Comparison of ENCODE assay signal across 17 cellular contexts in the genomic region with DNA sequence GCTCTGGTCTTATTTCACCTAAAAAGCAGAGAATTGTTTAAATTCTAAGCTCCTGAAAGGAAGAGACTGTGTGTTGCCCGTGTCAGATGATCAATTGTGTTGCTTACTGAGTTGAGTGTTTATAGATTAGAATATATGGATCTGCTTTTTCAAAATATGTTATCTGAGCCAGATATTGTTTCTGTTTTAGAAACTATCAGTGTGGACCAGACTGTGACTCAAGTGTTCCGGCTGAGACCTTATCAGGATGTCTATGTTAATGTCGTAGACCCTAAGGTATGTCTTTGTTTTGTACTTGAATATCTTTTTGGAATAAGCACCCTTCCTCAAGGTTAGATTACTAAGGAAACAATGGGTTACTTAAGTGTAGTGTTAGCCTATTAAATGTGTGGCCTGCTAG. TPM values are rescaled to one million over a fixed set of nuclear protein-coding genes. Genes with fewer than 3 reads are reported as not detected.
DNase-seq lines count a peak whose midpoint lies in the region; ATAC-seq and TF ChIP-seq lines count a peak whose summit lies in the region.
"Had no signal": no experiment of that assay in that cellular context is flagged by ENCODE, and none has a peak within 500 bp of the region (broad histone marks: within the 10 kb centered on the region; RNA-seq: fewer than 3 reads in every experiment).

No MANE protein-coding gene starts in this region.

- WGBS in mammary epithelial cell (ENCODE audit: low coverage, missing lambda C conversion rate) = 98% methylated on average over 3 of the region's 3 CpGs

- dilution Hi-C loops in mammary epithelial cell (cut with HindIII; ENCODE audit: low sequenced_read_pairs) = no loop called here

- peaks cover 37% of the 10 kb centered on the region for H3K36me3 Mint-ChIP-seq in activated naive CD8-positive, alpha-beta T cell treated with anti-CD3 and anti-CD28 coated beads, Interleukin-2, amount 50 U/mL, for 24 hours (ENCODE audit: low read depth)
- peaks cover 35% of the 10 kb centered on the region for H3K36me3 Mint-ChIP-seq in activated naive CD8-positive, alpha-beta T cell treated with anti-CD3 and anti-CD28 coated beads for 36 hours
- H3K36me3 Mint-ChIP-seq in central memory CD8-positive, alpha-beta T cell (ENCODE audit: insufficient read depth) = peaks cover 69% of the 10 kb centered on the region

- CTCF ChIA-PET in mammary epithelial cell (lab: Charles Lee; ENCODE audit: low non-redundant PET) = no interaction called here

- in situ Hi-C loops in mammary epithelial cell (cut with MboI; ENCODE audit: low sequenced_read_pairs in 2 of 2) = no loop called here

- H3K4me2 ChIP-seq in osteoblast (ENCODE audit: insufficient read depth, low read length) = no peak overlapping the region
- H3K4me2 ChIP-seq in mammary epithelial cell (ENCODE audit: insufficient read depth, low read depth, low read length) = no peak overlapping the region

- H3K4me3 Mint-ChIP-seq in activated naive CD8-positive, alpha-beta T cell treated with anti-CD3 and anti-CD28 coated beads, Interleukin-2, amount 50 U/mL, for 24 hours = no peak overlapping the region
- no peak overlapping the region for H3K4me3 Mint-ChIP-seq in activated naive CD8-positive, alpha-beta T cell treated with anti-CD3 and anti-CD28 coated beads for 36 hours
- H3K4me3 Mint-ChIP-seq in central memory CD8-positive, alpha-beta T cell = no peak overlapping the region
- H3K4me3 Mint-ChIP-seq: B cell; CD4-positive, alpha-beta memory T cell had no signal

- no peaks in the 10 kb centered on the region for H3K9me3 ChIP-seq in osteoblast (ENCODE audit: low read depth, low read length)
- no peaks in the 10 kb centered on the region for H3K9me3 ChIP-seq in mammary epithelial cell (replicated peaks; ENCODE audit: insufficient read depth, low read length)
- H3K9me3 ChIP-seq: HAP-1 had no signal

- H3K36me3 ChIP-seq in osteoblast (ENCODE audit: insufficient read depth, low read length) (peaks cover 29% of the 10 kb centered on the region), mammary epithelial cell (ENCODE audit: insufficient read depth, low read length) (peaks cover 15% of the 10 kb centered on the region)

- H3K27me3 Mint-ChIP-seq in activated naive CD8-positive, alpha-beta T cell treated with anti-CD3 and anti-CD28 coated beads, Interleukin-2, amount 50 U/mL, for 24 hours = no peaks in the 10 kb centered on the region
- no peaks in the 10 kb centered on the region for H3K27me3 Mint-ChIP-seq in activated naive CD8-positive, alpha-beta T cell treated with anti-CD3 and anti-CD28 coated beads for 36 hours
- no peaks in the 10 kb centered on the region for H3K27me3 Mint-ChIP-seq in central memory CD8-positive, alpha-beta T cell
- H3K27me3 Mint-ChIP-seq: B cell; CD4-positive, alpha-beta memory T cell had no signal

- TF ChIP-seq CTCF in fibroblast of pulmonary artery (IDR thresholded peaks at IDR 0.05; ENCODE audit: low read length, missing control alignments) = no peak
- no peak for TF ChIP-seq CTCF in osteoblast (IDR thresholded peaks at IDR 0.05; ENCODE audit: extremely low read depth, low read depth, low read length)
- TF ChIP-seq CTCF in mammary epithelial cell (conservative IDR thresholded peaks at IDR 0.05 in 1 of 2, IDR thresholded peaks at IDR 0.05 in 1 of 2; ENCODE audit: extremely low read depth in 1 of 2, insufficient read depth in 1 of 2, low read depth in 1 of 2, low read length in 2 of 2) = no peak

- ATAC-seq in activated naive CD8-positive, alpha-beta T cell treated with anti-CD3 and anti-CD28 coated beads, Interleukin-2, amount 50 U/mL, for 24 hours = no peak
- no peak for ATAC-seq in central memory CD8-positive, alpha-beta T cell (replicated peaks; ENCODE audit: extremely low read depth, poor library complexity, severe bottlenecking)
- ATAC-seq in GM18519 (IDR thresholded peaks at IDR 0.05; ENCODE audit: low FRiP score, unreplicated experiment) = no peak
- ATAC-seq: GM12878, HepG2 had no signal

- no peak overlapping the region for H3K27ac ChIP-seq in osteoblast (ENCODE audit: low read depth, low read length)
- H3K27ac ChIP-seq in mammary epithelial cell (ENCODE audit: insufficient read depth, low read depth, low read length) = no peak overlapping the region

- intact Hi-C loops in mammary epithelial cell (cut with micrococcal nuclease) = no loop called here

- no peaks in the 10 kb centered on the region for H3K79me2 ChIP-seq in osteoblast (ENCODE audit: insufficient read depth, low read length)
- H3K79me2 ChIP-seq in mammary epithelial cell (ENCODE audit: insufficient read depth, low read length) = no peaks in the 10 kb centered on the region

- H3K9me3 Mint-ChIP-seq in activated naive CD8-positive, alpha-beta T cell treated with anti-CD3 and anti-CD28 coated beads, Interleukin-2, amount 50 U/mL, for 24 hours = no peaks in the 10 kb centered on the region
- no peaks in the 10 kb centered on the region for H3K9me3 Mint-ChIP-seq in activated naive CD8-positive, alpha-beta T cell treated with anti-CD3 and anti-CD28 coated beads for 36 hours
- H3K9me3 Mint-ChIP-seq in central memory CD8-positive, alpha-beta T cell = no peaks in the 10 kb centered on the region
- H3K9me3 Mint-ChIP-seq: CD4-positive, alpha-beta memory T cell had no signal

- DNase-seq in activated naive CD8-positive, alpha-beta T cell treated with anti-CD3 and anti-CD28 coated beads, Interleukin-2, amount 50 U/mL, for 24 hours = no peak
- no peak for DNase-seq in activated naive CD8-positive, alpha-beta T cell treated with anti-CD3 and anti-CD28 coated beads for 36 hours
- no peak for DNase-seq in central memory CD8-positive, alpha-beta T cell (ENCODE audit: low spot score in 2 of 2)
- peak; percentile 20 for DNase-seq in fibroblast of pulmonary artery (ENCODE audit: low read depth)
- DNase-seq in osteoblast (ENCODE audit: insufficient read length, low spot score, missing footprints) = peak; percentile 18
- DNase-seq in NCI-H1694 treated with DMSO at 0.1 percent for 48 hours (lab: John Stamatoyannopoulos, UW) = no peak
- DNase-seq in mammary epithelial cell = no peak
- DNase-seq: 8988T; ACHN; C1 segment of cervical spinal cord; CD4-positive, alpha-beta memory T cell; DMS79 had no signal

- no TSS peak for BruUV-seq in mammary epithelial cell (replicated peaks; lab: Mats Ljungman, UMichigan)

- no peaks in the 10 kb centered on the region for H4K20me1 ChIP-seq in osteoblast (ENCODE audit: insufficient read depth, low read length)
- H4K20me1 ChIP-seq in mammary epithelial cell (ENCODE audit: insufficient read depth, low read length) = no peaks in the 10 kb centered on the region

- H2AFZ ChIP-seq in osteoblast (ENCODE audit: low read length) (no peak overlapping the region), mammary epithelial cell (ENCODE audit: low read depth, low read length) (no peak overlapping the region)

- no peak overlapping the region for H3K9ac ChIP-seq in mammary epithelial cell (ENCODE audit: insufficient read depth, low read length)

- H3K4me1 ChIP-seq in osteoblast (ENCODE audit: insufficient read depth, low read length) (no peaks in the 10 kb centered on the region), mammary epithelial cell (ENCODE audit: insufficient read depth, low read length) (no peaks in the 10 kb centered on the region)
- H3K4me1 ChIP-seq: HAP-1 had no signal

- H3K27me3 ChIP-seq in osteoblast (ENCODE audit: insufficient read depth, low read length) (no peaks in the 10 kb centered on the region), mammary epithelial cell (ENCODE audit: insufficient read depth, low read length) (no peaks in the 10 kb centered on the region)

- H3K27ac Mint-ChIP-seq in activated naive CD8-positive, alpha-beta T cell treated with anti-CD3 and anti-CD28 coated beads, Interleukin-2, amount 50 U/mL, for 24 hours = peak overlapping the region; percentile 11
- H3K27ac Mint-ChIP-seq in activated naive CD8-positive, alpha-beta T cell treated with anti-CD3 and anti-CD28 coated beads for 36 hours = no peak overlapping the region
- H3K27ac Mint-ChIP-seq in central memory CD8-positive, alpha-beta T cell (ENCODE audit: low read depth) = peak overlapping the region; percentile 23
- H3K27ac Mint-ChIP-seq: B cell had no signal

- no peak overlapping the region for H3K4me3 ChIP-seq in fibroblast of pulmonary artery (replicated peaks; ENCODE audit: low read depth, low read length)
- H3K4me3 ChIP-seq in osteoblast (ENCODE audit: insufficient read depth, low read length) = no peak overlapping the region
- H3K4me3 ChIP-seq in mammary epithelial cell (replicated peaks in 1 of 3; ENCODE audit: insufficient read depth in 1 of 3, low read depth in 2 of 3, low read length in 3 of 3) = no peak overlapping the region
- H3K4me3 ChIP-seq: GM12878, HAP-1 had no signal

- peaks cover 18% of the 10 kb centered on the region for H3K4me1 Mint-ChIP-seq in activated naive CD8-positive, alpha-beta T cell treated with anti-CD3 and anti-CD28 coated beads, Interleukin-2, amount 50 U/mL, for 24 hours
- H3K4me1 Mint-ChIP-seq in activated naive CD8-positive, alpha-beta T cell treated with anti-CD3 and anti-CD28 coated beads for 36 hours = peaks cover 2% of the 10 kb centered on the region
- peaks cover 6% of the 10 kb centered on the region for H3K4me1 Mint-ChIP-seq in central memory CD8-positive, alpha-beta T cell
- H3K4me1 Mint-ChIP-seq: B cell had no signal

RNA-seq across cellular contexts. Expression of gene DEPDC5, which starts 11.0 kb away (rescaled TPM):
- 10 to 100 TPM; 33.8 to 39.3 TPM for total RNA-seq in activated naive CD8-positive, alpha-beta T cell treated with anti-CD3 and anti-CD28 coated beads for 36 hours
- 15.2 and 18.0 TPM in 2 replicates for total RNA-seq in osteoblast
- total RNA-seq in mammary epithelial cell = 10 to 100 TPM; 14.8 to 23.6 TPM
- polyA plus RNA-seq in mammary epithelial cell = 7.2 TPM
- 34.5 TPM for polyA minus RNA-seq in mammary epithelial cell

RNA-seq across cellular contexts. Expression of gene PRR14L, which starts 14.9 kb away (rescaled TPM):
- total RNA-seq in activated naive CD8-positive, alpha-beta T cell treated with anti-CD3 and anti-CD28 coated beads for 36 hours = 10 to 100 TPM; 34.7 to 38.3 TPM
- 20.3 and 22.1 TPM in 2 replicates for total RNA-seq in osteoblast
- 10 to 100 TPM; 28.7 to 39.3 TPM for total RNA-seq in mammary epithelial cell
- polyA plus RNA-seq in mammary epithelial cell = 11.7 TPM
- 83.9 TPM for polyA minus RNA-seq in mammary epithelial cell

Comparison
In these comparisons a context has a peak if more than half of its experiments do, and no peak if none do; other contexts are left out.
1. DNase-seq: peak in fibroblast of pulmonary artery (single experiment) and osteoblast (single experiment); none in activated naive CD8-positive, alpha-beta T cell treated with anti-CD3 and anti-CD28 coated beads, Interleukin-2, amount 50 U/mL, for 24 hours (single experiment), activated naive CD8-positive, alpha-beta T cell treated with anti-CD3 and anti-CD28 coated beads for 36 hours (single experiment), central memory CD8-positive, alpha-beta T cell (0 of 2), NCI-H1694 treated with DMSO at 0.1 percent for 48 hours (single experiment) and mammary epithelial cell (single experiment).